8 cellular contexts compared by ENCODE assay signal in genomic region chr3:18295171-18295920, GRCh38.
A peak's percentile ranks its signal among the peaks of the same experiment; 100 is the strongest.
DNase-seq lines count a peak whose midpoint lies in the region; ATAC-seq and TF ChIP-seq lines count a peak whose summit lies in the region.

No MANE protein-coding gene starts in this region.

- no peaks in the 10 kb centered on the region for H3K4me1 Mint-ChIP-seq in activated naive CD8-positive, alpha-beta T cell treated with anti-CD3 and anti-CD28 coated beads, Interleukin-2, amount 10 ng/mL, durations not matched to agents 7 days and 5 days

- in situ Hi-C loops in GM13977 (cut with MboI; ENCODE audit: low pct_unique_long_range_greater_than_20kb, low sequenced_read_pairs, unreplicated experiment) = loop anchor here (25.0 kb wide), 1 partner anchor 408 kb away; no protein-coding TSS in a partner anchor

- DNase-seq in AG04449 (ENCODE audit: low read depth, low spot score) = peak; percentile 61
- peak; percentile 18 for DNase-seq in GM13977 (ENCODE audit: low spot score)
- peak; percentile 91 for DNase-seq in M059J (ENCODE audit: low read depth)
- peak; percentile 27 for DNase-seq in activated naive CD8-positive, alpha-beta T cell treated with anti-CD3 and anti-CD28 coated beads, Interleukin-2, amount 10 ng/mL, durations not matched to agents 7 days and 5 days
- DNase-seq in left lung = peak; percentile 57 to 66
- DNase-seq in NCI-H2107 (lab: John Stamatoyannopoulos, UW) = no peak
- no peak for DNase-seq in occipital lobe (lab: John Stamatoyannopoulos, UW)

- peaks cover 0 to 12% of the 10 kb centered on the region in 2 donors for H3K9me3 ChIP-seq in left lung

- intact Hi-C loops in left lung (cut with DNase I) = no loop called here

- no peaks in the 10 kb centered on the region for H3K4me1 ChIP-seq in left lung

- no peak overlapping the region for H3K27ac ChIP-seq in left lung

- H3K4me3 ChIP-seq in AG04449 (ENCODE audit: low read depth, low read length) = no peak overlapping the region
- no peak overlapping the region for H3K4me3 ChIP-seq in left lung

- CTCF ChIA-PET in AG04449 (lab: Yijun Ruan, JAX) = interaction anchor here (0.6 to 1.6 kb wide), 19 partner anchors 9 to 881 kb away, joined by 3 to 9 read pairs (median 3); partner anchors contain the start of gene TBC1D5

- TF ChIP-seq CTCF in AG04449 (IDR thresholded peaks at IDR 0.05; ENCODE audit: insufficient read depth, low read length, missing control alignments) = peak; percentile 62
- peak; percentile 82 for TF ChIP-seq CTCF in GM13977 (IDR thresholded peaks at IDR 0.05; ENCODE audit: extremely low read depth, insufficient read depth, missing control alignments)
- TF ChIP-seq CTCF in left lung (IDR thresholded peaks at IDR 0.05) = peak; percentile 34 to 50

- H3K27ac Mint-ChIP-seq in activated naive CD8-positive, alpha-beta T cell treated with anti-CD3 and anti-CD28 coated beads, Interleukin-2, amount 10 ng/mL, durations not matched to agents 7 days and 5 days = no peak overlapping the region

- no peaks in the 10 kb centered on the region for H3K27me3 Mint-ChIP-seq in activated naive CD8-positive, alpha-beta T cell treated with anti-CD3 and anti-CD28 coated beads, Interleukin-2, amount 10 ng/mL, durations not matched to agents 7 days and 5 days

- H3K9me3 Mint-ChIP-seq in activated naive CD8-positive, alpha-beta T cell treated with anti-CD3 and anti-CD28 coated beads, Interleukin-2, amount 10 ng/mL, durations not matched to agents 7 days and 5 days = peaks cover 10% of the 10 kb centered on the region

- H3K36me3 Mint-ChIP-seq in activated naive CD8-positive, alpha-beta T cell treated with anti-CD3 and anti-CD28 coated beads, Interleukin-2, amount 10 ng/mL, durations not matched to agents 7 days and 5 days = peaks cover 8% of the 10 kb centered on the region

- ATAC-seq in HG02610 (IDR thresholded peaks at IDR 0.05; ENCODE audit: unreplicated experiment) (peak; percentile 99), left lung (peak; percentile 100)
- peak; percentile 54 for ATAC-seq in activated naive CD8-positive, alpha-beta T cell treated with anti-CD3 and anti-CD28 coated beads, Interleukin-2, amount 10 ng/mL, durations not matched to agents 7 days and 5 days (ENCODE audit: low read depth)

- POLR2A ChIA-PET in AG04449 (lab: Yijun Ruan, JAX) = no interaction called here
- POLR2A ChIA-PET in activated naive CD8-positive, alpha-beta T cell treated with anti-CD3 and anti-CD28 coated beads, Interleukin-2, amount 10 ng/mL, durations not matched to agents 7 days and 5 days (lab: Charles Lee) = no interaction called here

- H3K4me3 Mint-ChIP-seq in activated naive CD8-positive, alpha-beta T cell treated with anti-CD3 and anti-CD28 coated beads, Interleukin-2, amount 10 ng/mL, durations not matched to agents 7 days and 5 days = no peak overlapping the region

- H3K27me3 ChIP-seq in left lung = no peaks in the 10 kb centered on the region

- no peaks in the 10 kb centered on the region for H3K36me3 ChIP-seq in left lung

Comparison
In these comparisons a context has a peak if more than half of its experiments do, and no peak if none do; other contexts are left out.
1. DNase-seq: peak in AG04449 (single experiment), GM13977 (single experiment), M059J (single experiment), activated naive CD8-positive, alpha-beta T cell treated with anti-CD3 and anti-CD28 coated beads, Interleukin-2, amount 10 ng/mL, durations not matched to agents 7 days and 5 days (single experiment) and left lung (2 of 2); none in NCI-H2107 (single experiment) and occipital lobe (single experiment).
2. Peak in every context shown above with its lines, with median percentiles within 50 percentile points of each other: CTCF ChIP-seq and ATAC-seq.